ENCODE assay signal across 17 cellular contexts in genomic region chr17:60224064-60224463, GRCh38.
DNase-seq lines count a peak whose midpoint lies in the region; ATAC-seq and TF ChIP-seq lines count a peak whose summit lies in the region.
"Had no signal": no experiment of that assay in that cellular context is flagged by ENCODE, and none has a peak within 500 bp of the region (broad histone marks: within the 10 kb centered on the region; RNA-seq: fewer than 3 reads in every experiment).

No MANE protein-coding gene starts in this region.

- TF ChIP-seq CTCF in retinal pigment epithelial cell (conservative IDR thresholded peaks at IDR 0.05; ENCODE audit: low read depth, low read length) (no peak), Peyer's patch (IDR thresholded peaks at IDR 0.05) (no peak)

- H3K9me2 ChIP-seq in GM23248 (ENCODE audit: insufficient read depth) = no peaks in the 10 kb centered on the region

- no peaks in the 10 kb centered on the region for H3F3A ChIP-seq in GM23248 (ENCODE audit: insufficient read depth)

- H3K27me3 ChIP-seq in GM23248 (replicated peaks; ENCODE audit: insufficient read depth) (no peaks in the 10 kb centered on the region), HUES6 (ENCODE audit: control insufficient read depth, insufficient read depth, low read length) (no peaks in the 10 kb centered on the region), H7 (ENCODE audit: control insufficient read depth, insufficient read depth, low read length) (no peaks in the 10 kb centered on the region), Peyer's patch (no peaks in the 10 kb centered on the region)
- H3K27me3 ChIP-seq: BE2C, SJSA1 had no signal

- no peak overlapping the region for H2AFZ ChIP-seq in GM23248
- H2AFZ ChIP-seq: PC-9 had no signal

- H3K4me2 ChIP-seq in GM23248 (ENCODE audit: unreplicated experiment) = no peak overlapping the region
- H3K4me2 ChIP-seq: PC-9 had no signal

- H3K9ac ChIP-seq in GM23248 = no peak overlapping the region
- no peak overlapping the region for H3K9ac ChIP-seq in HUES6 (ENCODE audit: low read length)

- WGBS in GM23248 (ENCODE audit: low coverage in 1 of 2, low lambda C conversion rate in 2 of 2, missing lambda C conversion rate in 2 of 2), 2 experiments = 69 to 88% methylated on average over 1 of the region's 1 CpG

- no peak for TF ChIP-seq POLR2A in Peyer's patch (IDR thresholded peaks at IDR 0.05)

- no peak overlapping the region for H3K4me3 ChIP-seq in GM23248
- H3K4me3 ChIP-seq in HUES6 (ENCODE audit: low read depth, low read length) = no peak overlapping the region
- peak overlapping the region; percentile 37 for H3K4me3 ChIP-seq in retinal pigment epithelial cell (ENCODE audit: low read length)
- no peak overlapping the region for H3K4me3 ChIP-seq in H7 (ENCODE audit: insufficient read depth, low read depth, low read length)
- no peak overlapping the region for H3K4me3 ChIP-seq in Peyer's patch
- H3K4me3 ChIP-seq: PC-9, SJSA1 had no signal

- H3K36me3 ChIP-seq in GM23248 (ENCODE audit: low read depth) = peaks cover 43% of the 10 kb centered on the region
- H3K36me3 ChIP-seq in HUES6 (ENCODE audit: control insufficient read depth, insufficient read depth, low read length) = peaks cover 49% of the 10 kb centered on the region
- H3K36me3 ChIP-seq in H7 (replicated peaks; ENCODE audit: control insufficient read depth, insufficient read depth, low read length) = peaks cover 16% of the 10 kb centered on the region
- peaks cover 0 to 48% (median 0%) of the 10 kb centered on the region in 3 donors for H3K36me3 ChIP-seq in Peyer's patch

- DNase-seq in GM23248 (peak; percentile 4), epithelial cell of prostate (ENCODE audit: low read depth, low spot score) (peak; percentile 12), retinal pigment epithelial cell (ENCODE audit: low read depth) (peak; percentile 99), H7 (no peak), Peyer's patch (no peak)
- DNase-seq: BE2C; Calu3; CD4-positive, alpha-beta T cell; DMS53; NCI-H1105; NCI-H187; NCI-H345; NCI-H748 treated with DMSO at 0.1 percent for 48 hours; PC-9 had no signal

- no peaks in the 10 kb centered on the region for H3K4me1 ChIP-seq in GM23248 (ENCODE audit: insufficient read depth)
- no peaks in the 10 kb centered on the region for H3K4me1 ChIP-seq in HUES6 (ENCODE audit: control insufficient read depth, insufficient read depth, low read length)
- H3K4me1 ChIP-seq in Peyer's patch = no peaks in the 10 kb centered on the region
- H3K4me1 ChIP-seq: BE2C, SJSA1 had no signal

- no peaks in the 10 kb centered on the region for H3K79me2 ChIP-seq in GM23248 (ENCODE audit: insufficient read depth)

- H3K9me3 ChIP-seq in GM23248 (ENCODE audit: low read depth) (no peaks in the 10 kb centered on the region), HUES6 (ENCODE audit: control insufficient read depth, insufficient read depth, low read depth, low read length) (no peaks in the 10 kb centered on the region), Peyer's patch (no peaks in the 10 kb centered on the region)
- H3K9me3 ChIP-seq: BE2C, SJSA1 had no signal

- no peaks in the 10 kb centered on the region for H4K20me1 ChIP-seq in GM23248 (ENCODE audit: insufficient read depth)

- H3K27ac ChIP-seq in GM23248 = no peak overlapping the region
- H3K27ac ChIP-seq in HUES6 (ENCODE audit: low read depth, low read length) = 0 out of 2 replicates have a peak overlapping the region, but pooled peaks have one; percentile 30
- H3K27ac ChIP-seq in epithelial cell of prostate = no peak overlapping the region
- H3K27ac ChIP-seq in Peyer's patch = no peak overlapping the region
- H3K27ac ChIP-seq: PC-9, SJSA1 had no signal

- in situ Hi-C loops in GM23248 (cut with MboI) = no loop called here

- ATAC-seq in HG03378 (IDR thresholded peaks at IDR 0.05; ENCODE audit: unreplicated experiment) = no peak

Comparison
In these comparisons a context has a peak if more than half of its experiments do, and no peak if none do; other contexts are left out.
1. DNase-seq: peak in GM23248 (single experiment), epithelial cell of prostate (single experiment) and retinal pigment epithelial cell (single experiment); none in H7 (single experiment) and Peyer's patch (0 of 3).